1 cellular context compared by ENCODE assay signal in genomic region chr11:17129003-17129402, GRCh38.
TF ChIP-seq lines count a peak whose summit lies in the region.

No MANE protein-coding gene starts in this region.

TF ChIP-seq in GM12878, 131 proteins besides CTCF, POLR2A, EP300 and RAD21 (continued from another document):
- TF ChIP-seq KDM1A (IDR thresholded peaks at IDR 0.05; ENCODE audit: borderline replicate concordance) (no peak), RBBP5 (conservative IDR thresholded peaks at IDR 0.05) (no peak), MTA2 (IDR thresholded peaks at IDR 0.05; ENCODE audit: low read depth) (no peak), YY1 (IDR thresholded peaks at IDR 0.05; ENCODE audit: low read depth, low read length) (no peak)
